In genomic region chr2:88090446-88091283, GRCh38 we compare ENCODE assay signal across 15 cellular contexts. TPM values are rescaled to one million over a fixed set of nuclear protein-coding genes. Genes with fewer than 3 reads are reported as not detected.
DNase-seq lines count a peak whose midpoint lies in the region; FAIRE-seq lines count a peak whose summit lies in the region.
"Had no signal": no experiment of that assay in that cellular context is flagged by ENCODE, and none has a peak within 500 bp of the region (broad histone marks: within the 10 kb centered on the region; RNA-seq: fewer than 3 reads in every experiment).

No MANE protein-coding gene starts in this region.

- intact Hi-C loops in head of caudate nucleus (cut with DNase I): no loop called here

- DNase-seq in COLO829 (ENCODE audit: low spot score): peak; percentile 81
- DNase-seq in UCSD-AML1 (lab: John Stamatoyannopoulos, UW; ENCODE audit: unreplicated experiment): peak; percentile 17
- DNase-seq in head of caudate nucleus: peak; percentile 19 to 86 (median 66)
- DNase-seq in stimulated activated CD4-positive, alpha-beta T cell treated with anti-CD3 and anti-CD28 coated beads, TNF-alpha, amount 100 ng/mL, for 4 hours (ENCODE audit: low read depth in 3 of 3): peak; percentile 25 to 47 (median 41)
- no peak for DNase-seq in GM19239 (ENCODE audit: insufficient read length, low spot score)
- DNase-seq in SHP77 treated with DMSO at 0.1 percent for 48 hours (lab: John Stamatoyannopoulos, UW): no peak
- DNase-seq in frontal cortex (ENCODE audit: low spot score in 2 of 2): no peak
- no peak for DNase-seq in RCC 7860 (ENCODE audit: low spot score)
- DNase-seq: Calu3, foreskin keratinocyte, GOT3, left cardiac atrium, NCI-H187 treated with DMSO at 0.1 percent for 48 hours, T-helper 17 cell had no signal

- no peak for FAIRE-seq in GM19239 (lab: Jason Lieb, UNC)
- no peak for FAIRE-seq in frontal cortex (lab: Jason Lieb, UNC)
- no peak for FAIRE-seq in RCC 7860 (lab: Jason Lieb, UNC)

RNA-seq across cellular contexts. Expression of gene SMYD1, which starts 23.0 kb away (rescaled TPM):
- total RNA-seq in frontal cortex: not detected
- total RNA-seq: Calu3, foreskin keratinocyte, omental fat pad, T-helper 17 cell had no signal

RNA-seq across cellular contexts. Expression of gene KRCC1, which starts 35.1 kb away (rescaled TPM):
- total RNA-seq in frontal cortex: 17.1 TPM

RNA-seq across cellular contexts. Expression of gene FABP1, which starts 37.2 kb away (rescaled TPM):
- total RNA-seq in frontal cortex: not detected
- total RNA-seq: Calu3, foreskin keratinocyte, left cardiac atrium, omental fat pad, T-helper 17 cell had no signal

Comparison
In these comparisons a context has a peak if more than half of its experiments do, and no peak if none do; other contexts are left out.
1. DNase-seq: peak in COLO829 (single experiment), UCSD-AML1 (single experiment), head of caudate nucleus (42 of 42) and stimulated activated CD4-positive, alpha-beta T cell treated with anti-CD3 and anti-CD28 coated beads, TNF-alpha, amount 100 ng/mL, for 4 hours (3 of 3); none in GM19239 (single experiment), SHP77 treated with DMSO at 0.1 percent for 48 hours (single experiment), frontal cortex (0 of 2) and RCC 7860 (single experiment).